23 cellular contexts compared by ENCODE assay signal in the genomic region with DNA sequence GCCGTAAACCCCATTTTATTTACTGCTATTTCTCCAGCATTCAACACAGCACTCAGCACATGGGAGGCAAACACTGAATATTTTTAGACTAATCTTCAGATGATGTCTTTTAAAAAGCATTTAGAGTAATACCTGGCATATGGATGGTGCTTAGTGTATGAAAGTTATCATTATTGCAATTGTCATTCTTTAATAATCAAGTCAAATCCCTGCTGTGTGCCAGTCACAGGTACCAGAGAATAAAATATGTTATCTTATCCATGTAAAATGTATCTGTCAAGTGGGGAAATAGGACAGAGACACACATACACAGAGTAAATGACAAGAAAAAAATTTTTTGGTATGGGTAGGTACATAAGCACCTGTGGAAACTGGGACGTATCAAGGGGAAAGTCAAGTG. TPM values are rescaled to one million over a fixed set of nuclear protein-coding genes. Genes with fewer than 3 reads are reported as not detected.
"Had no signal": no experiment of that assay in that cellular context is flagged by ENCODE, and none has a peak within 500 bp of the region (broad histone marks: within the 10 kb centered on the region; RNA-seq: fewer than 3 reads in every experiment).

No MANE protein-coding gene starts in this region.

- ATAC-seq: activated T-helper 17 cell treated with anti-CD3 and anti-CD28 coated beads, Interleukin-2, amount 50 U/mL, for 72 hours; esophagus mucosa; gastrocnemius medialis; sciatic nerve; SK-N-SH treated with all-trans-retinoic acid at 6 μM for 48 hours; stimulated activated effector memory CD8-positive, alpha-beta T cell treated with anti-CD3 and anti-CD28 coated beads, Interleukin-12 subunit alpha, Interleukin-12 subunit beta, amount 100 ng/mL, for 72 hours; WTC11 had no signal

- H3K4me3 Mint-ChIP-seq: memory B cell; stimulated activated effector memory CD8-positive, alpha-beta T cell treated with anti-CD3 and anti-CD28 coated beads, Interleukin-12 subunit alpha, Interleukin-12 subunit beta, amount 100 ng/mL, for 72 hours; T-helper 1 cell treated with Interleukin-12 subunit alpha and Interleukin-12 subunit beta and Interleukin-4 antibody, amounts not matched to agents 30 μg/mL and 1 μg/mL, for 36 hours; WTC11 had no signal

- DNase-seq: activated CD4-positive, alpha-beta T cell treated with anti-CD3 and anti-CD28 coated beads for 4 hours; activated naive CD4-positive, alpha-beta T cell; amniotic stem cell; effector CD4-positive, alpha-beta T cell; gastrocnemius medialis; heart left ventricle; kidney glomerular epithelial cell; stimulated activated CD4-positive, alpha-beta T cell treated with anti-CD3 and anti-CD28 coated beads, Interleukin-4, amount 100 ng/mL, for 24 hours; stomach had no signal

- H3K9me3 Mint-ChIP-seq: activated T-helper 17 cell treated with anti-CD3 and anti-CD28 coated beads, Interleukin-2, amount 50 U/mL, for 72 hours; memory B cell; stimulated activated effector memory CD8-positive, alpha-beta T cell treated with anti-CD3 and anti-CD28 coated beads, Interleukin-12 subunit alpha, Interleukin-12 subunit beta, amount 100 ng/mL, for 72 hours; T-helper 1 cell treated with Interleukin-12 subunit alpha and Interleukin-12 subunit beta and Interleukin-4 antibody, amounts not matched to agents 30 μg/mL and 1 μg/mL, for 36 hours; WTC11 had no signal

- H3K36me3 Mint-ChIP-seq: memory B cell; stimulated activated effector memory CD8-positive, alpha-beta T cell treated with anti-CD3 and anti-CD28 coated beads, Interleukin-12 subunit alpha, Interleukin-12 subunit beta, amount 100 ng/mL, for 72 hours; WTC11 had no signal

- H3K27me3 Mint-ChIP-seq: activated T-helper 17 cell treated with anti-CD3 and anti-CD28 coated beads, Interleukin-2, amount 50 U/mL, for 72 hours had no signal

- H3K4me1 Mint-ChIP-seq: WTC11 had no signal

- H3K27ac Mint-ChIP-seq: activated T-helper 17 cell treated with anti-CD3 and anti-CD28 coated beads, Interleukin-2, amount 50 U/mL, for 72 hours; stimulated activated effector memory CD8-positive, alpha-beta T cell treated with anti-CD3 and anti-CD28 coated beads, Interleukin-12 subunit alpha, Interleukin-12 subunit beta, amount 100 ng/mL, for 72 hours; WTC11 had no signal

RNA-seq across cellular contexts. Expression of gene ANKRD22, which starts 18.5 kb away (rescaled TPM):
- total RNA-seq: cerebellum, gastrocnemius medialis, sciatic nerve, temporal lobe, WTC11 had no signal

RNA-seq across cellular contexts. Expression of gene LIPM, which starts 30.6 kb away (rescaled TPM):
- total RNA-seq: activated T-helper 17 cell treated with anti-CD3 and anti-CD28 coated beads, Interleukin-2, amount 50 U/mL, for 72 hours; cerebellum; esophagus mucosa; gastrocnemius medialis; heart left ventricle; liver; mononuclear cell; sciatic nerve; stomach; temporal lobe; vagina; WTC11 had no signal
- polyA plus RNA-seq: heart left ventricle, liver, smooth muscle cell, stomach had no signal
